2 cellular contexts compared by ENCODE assay signal in genomic region chr3:48738926-48739616, GRCh38.
TF ChIP-seq lines count a peak whose summit lies in the region.

No MANE protein-coding gene starts in this region.

TF ChIP-seq in GM23338, 12 proteins besides CTCF, POLR2A, EP300 and RAD21 (continued from another document):
- no peak for TF ChIP-seq REST (IDR thresholded peaks at IDR 0.05; ENCODE audit: unreplicated experiment)
- no peak for TF ChIP-seq ZNF462 (CRISPR knock-in tag; IDR thresholded peaks at IDR 0.05)
- TF ChIP-seq JUNB (IDR thresholded peaks at IDR 0.05; ENCODE audit: unreplicated experiment): no peak
- no peak for TF ChIP-seq EZH2 (IDR thresholded peaks at IDR 0.05; ENCODE audit: low read depth, unreplicated experiment)
- no peak for TF ChIP-seq STAT1 (IDR thresholded peaks at IDR 0.05; ENCODE audit: unreplicated experiment)
- no peak for TF ChIP-seq POLR2AphosphoS5 (IDR thresholded peaks at IDR 0.05; ENCODE audit: low read depth)

TF ChIP-seq in liver, 16 proteins besides CTCF, POLR2A, EP300 and RAD21 (continued from another document):
- TF ChIP-seq GABPA (IDR thresholded peaks at IDR 0.05 in 1 of 2, conservative IDR thresholded peaks at IDR 0.05 in 1 of 2): no peak
- TF ChIP-seq ATF3 (IDR thresholded peaks at IDR 0.05): no peak
- no peak for TF ChIP-seq JUND (IDR thresholded peaks at IDR 0.05)
- TF ChIP-seq TAF1 (conservative IDR thresholded peaks at IDR 0.05): no peak
- TF ChIP-seq MAX (IDR thresholded peaks at IDR 0.05): no peak
- no peak for TF ChIP-seq ZBTB33 (IDR thresholded peaks at IDR 0.05)
- TF ChIP-seq NR2F2 (IDR thresholded peaks at IDR 0.05): no peak
- TF ChIP-seq SP1 (IDR thresholded peaks at IDR 0.05): no peak
- no peak for TF ChIP-seq YY1 (IDR thresholded peaks at IDR 0.05)
- TF ChIP-seq HNF4G (IDR thresholded peaks at IDR 0.05): no peak
- no peak for TF ChIP-seq EGR1 (IDR thresholded peaks at IDR 0.05; ENCODE audit: low read depth in 2 of 2)
